10 cellular contexts compared by ENCODE assay signal in genomic region chr20:57509665-57510237, GRCh38. TPM values are rescaled to one million over a fixed set of nuclear protein-coding genes. Genes with fewer than 3 reads are reported as not detected.
A peak's percentile ranks its signal among the peaks of the same experiment; 100 is the strongest.
DNase-seq lines count a peak whose midpoint lies in the region; ATAC-seq, FAIRE-seq and TF ChIP-seq lines count a peak whose summit lies in the region.
"Had no signal": no experiment of that assay in that cellular context is flagged by ENCODE, and none has a peak within 500 bp of the region (broad histone marks: within the 10 kb centered on the region; RNA-seq: fewer than 3 reads in every experiment).

No MANE protein-coding gene starts in this region.

- H3K27me3 ChIP-seq in PC-9 (ENCODE audit: insufficient read depth, low read depth): no peaks in the 10 kb centered on the region

- FAIRE-seq in A549 (lab: Jason Lieb, UNC): no peak
- FAIRE-seq: colon had no signal

- H2AFZ ChIP-seq in PC-9: no peak overlapping the region

- H3K27ac ChIP-seq in A549: no peak overlapping the region
- H3K27ac ChIP-seq in PC-9: no peak overlapping the region

- H3K4me3 ChIP-seq in A549: no peak overlapping the region
- no peak overlapping the region for H3K4me3 ChIP-seq in GM12865 (ENCODE audit: low read depth, low read length)
- H3K4me3 ChIP-seq in PC-9: no peak overlapping the region
- no peak overlapping the region for H3K4me3 ChIP-seq in fibroblast of pulmonary artery (replicated peaks; ENCODE audit: low read depth, low read length)

- ATAC-seq in A549 (peak; percentile 91 to 94), GM18498 (IDR thresholded peaks at IDR 0.05; ENCODE audit: unreplicated experiment) (no peak)

- no peaks in the 10 kb centered on the region for H3K9me2 ChIP-seq in PC-9 (ENCODE audit: insufficient read depth)

- no peak overlapping the region for H3K4me2 ChIP-seq in A549
- no peak overlapping the region for H3K4me2 ChIP-seq in PC-9

- WGBS in A549 (ENCODE audit: missing lambda C conversion rate): 8% methylated on average over 5 of the region's 5 CpGs

- H3K36me3 ChIP-seq in PC-9 (ENCODE audit: low read depth): no peaks in the 10 kb centered on the region

- POLR2A ChIA-PET in A549 (lab: Yijun Ruan, JAX) (no interaction called here), PC-9 (lab: Charles Lee; ENCODE audit: unreplicated experiment) (no interaction called here)

- H3F3A ChIP-seq in PC-9 (ENCODE audit: insufficient read depth, low read depth): 0 out of 2 replicates have a peak, but pooled peaks cover 3% of the 10 kb centered on the region

- TF ChIP-seq CTCF in A549 (IDR thresholded peaks at IDR 0.05) (peak; percentile 46), GM12865 (IDR thresholded peaks at IDR 0.05; ENCODE audit: insufficient read depth, low read depth, low read length, missing control alignments) (peak; percentile 26), PC-9 (conservative IDR thresholded peaks at IDR 0.05) (peak; percentile 50; the same call in 1 of the 2 replicates), fibroblast of pulmonary artery (IDR thresholded peaks at IDR 0.05; ENCODE audit: low read length, missing control alignments) (peak; percentile 56)

- no peak for TF ChIP-seq EP300 in A549 (IDR thresholded peaks at IDR 0.05)

- H3K4me1 ChIP-seq in A549 (no peaks in the 10 kb centered on the region), PC-9 (replicated peaks; ENCODE audit: insufficient read depth) (no peaks in the 10 kb centered on the region)

- CTCF ChIA-PET in A549 (lab: Yijun Ruan, JAX) (interaction anchor here (0.6 to 19.8 kb wide), 11 partner anchors 11 to 701 kb away, joined by 3 to 388 read pairs (median 5); no protein-coding TSS in a partner anchor), PC-9 (lab: Charles Lee) (interaction anchor here (0.7 kb wide), 1 partner anchor 70 kb away, joined by 3 read pairs; no protein-coding TSS in a partner anchor)

- no TSS peak for BruUV-seq in PC-9 (replicated peaks; lab: Mats Ljungman, UMichigan)

- intact Hi-C loops in PC-9 (cut with micrococcal nuclease; ENCODE audit: unreplicated experiment): loop anchor here (5.0 kb wide), 1 partner anchor 417 kb away; no protein-coding TSS in a partner anchor

- DNase-seq in A549 (ENCODE audit: low read depth in 1 of 2, low spot score in 1 of 2) (peak; percentile 45 to 68), GM12865 (ENCODE audit: low read depth) (peak; percentile 28), PC-9 (peak in 1 of 2 experiments; percentile 29), fibroblast of pulmonary artery (ENCODE audit: low read depth) (peak; percentile 14), NAMALWA (ENCODE audit: low spot score) (no peak), T-helper 1 cell (no peak), NCI-H2081 (lab: John Stamatoyannopoulos, UW) (no peak)
- DNase-seq: NCI-H510A treated with DMSO at 0.1 percent for 48 hours had no signal

- TF ChIP-seq RAD21 in A549 (conservative IDR thresholded peaks at IDR 0.05 in 1 of 2, IDR thresholded peaks at IDR 0.05 in 1 of 2): peak in 1 of 2 experiments; percentile 40; a peak in 2 of 5 replicates

- no peaks in the 10 kb centered on the region for H3K9me3 ChIP-seq in A549
- H3K9me3 ChIP-seq in PC-9 (ENCODE audit: insufficient read depth, low read depth): no peaks in the 10 kb centered on the region

- no peaks in the 10 kb centered on the region for H4K20me1 ChIP-seq in PC-9 (ENCODE audit: insufficient read depth)

- no peak for TF ChIP-seq POLR2A in A549 (IDR thresholded peaks at IDR 0.05; ENCODE audit: low read length)

- H3K79me2 ChIP-seq in PC-9 (ENCODE audit: low read depth): no peaks in the 10 kb centered on the region

TF ChIP-seq in A549, 52 proteins besides CTCF, POLR2A, EP300 and RAD21:
- TF ChIP-seq HDAC2 (IDR thresholded peaks at IDR 0.05): no peak
- no peak for TF ChIP-seq HOXB13 (CRISPR knock-in tag; IDR thresholded peaks at IDR 0.05; ENCODE audit: low read depth)
- TF ChIP-seq HES2 (IDR thresholded peaks at IDR 0.05): no peak
- TF ChIP-seq HMGXB4 (CRISPR knock-in tag; IDR thresholded peaks at IDR 0.05; ENCODE audit: borderline replicate concordance): no peak
- no peak for TF ChIP-seq PBX3 (IDR thresholded peaks at IDR 0.05)
- TF ChIP-seq EHF (CRISPR knock-in tag; IDR thresholded peaks at IDR 0.05): no peak
- TF ChIP-seq JUN (IDR thresholded peaks at IDR 0.05): no peak
- TF ChIP-seq CBX2 (IDR thresholded peaks at IDR 0.05; ENCODE audit: borderline replicate concordance, low read depth): no peak
- TF ChIP-seq FOSB (CRISPR knock-in tag; IDR thresholded peaks at IDR 0.05): no peak
- no peak for TF ChIP-seq GATA3 (IDR thresholded peaks at IDR 0.05; ENCODE audit: borderline replicate concordance)
- TF ChIP-seq JUNB (IDR thresholded peaks at IDR 0.05): no peak
- no peak for TF ChIP-seq ZSCAN20 (CRISPR knock-in tag; IDR thresholded peaks at IDR 0.05)
- no peak for TF ChIP-seq NR3C1 (IDR thresholded peaks at IDR 0.05)

RNA-seq across cellular contexts. Expression of gene CTCFL, which starts 15.2 kb away (rescaled TPM):
- polyA plus RNA-seq in A549 (2011; rRNA removed) (0.03 TPM in 1 of 2 replicates, not detected in the other), A549 (2017; fragmentation: RNase III; extraction: RNeasy Plus Mini Kit Qiagen cat#74134 plus additional on column Dnase treatment) (0.03 TPM in 2 of 3 replicates, not detected in the other)
- 0.04 and 0.06 TPM in 2 replicates for polyA plus RNA-seq in A549 (2012; cell fraction: cytosol; rRNA removed)
- polyA plus RNA-seq in A549 (2012; cell fraction: nucleus; rRNA removed): 0.04 TPM in 1 of 2 replicates, not detected in the other
- polyA minus RNA-seq in A549 (2011; rRNA and poly(A)+ RNA removed): 0.04 TPM in 1 of 2 replicates, not detected in the other
- total RNA-seq in PC-9 (2021): not detected in 2 replicates

RNA-seq across cellular contexts. Expression of gene PCK1, which starts 51.2 kb away (rescaled TPM):
- polyA plus RNA-seq in A549 (2011; rRNA removed) (0.12 and 0.21 TPM in 2 replicates), A549 (2017; fragmentation: RNase III; extraction: RNeasy Plus Mini Kit Qiagen cat#74134 plus additional on column Dnase treatment) (0.04 to 0.07 TPM in 2 of 3 replicates, not detected in the other)
- polyA plus RNA-seq in A549 (2012; cell fraction: cytosol; rRNA removed): 0.03 TPM in 1 of 2 replicates, not detected in the other
- 0.05 and 0.12 TPM in 2 replicates for polyA plus RNA-seq in A549 (2012; cell fraction: nucleus; rRNA removed)
- 1.8 and 1.9 TPM in 2 replicates for polyA minus RNA-seq in A549 (2011; rRNA and poly(A)+ RNA removed)
- not detected in 2 replicates for total RNA-seq in PC-9 (2021)

Comparison
In these comparisons a context has a peak if more than half of its experiments do, and no peak if none do; other contexts are left out.
1. DNase-seq: peak in A549 (2 of 2), GM12865 (single experiment) and fibroblast of pulmonary artery (single experiment); none in NAMALWA (single experiment), T-helper 1 cell (0 of 5) and NCI-H2081 (0 of 2).
2. Peak in every context shown above with its lines, with median percentiles within 50 percentile points of each other: CTCF ChIP-seq.